1 cellular context compared by ENCODE assay signal in genomic region chr16:76535-77272, GRCh38.
TF ChIP-seq lines count a peak whose summit lies in the region.

No MANE protein-coding gene starts in this region.

TF ChIP-seq in HepG2, 621 proteins besides CTCF, POLR2A, EP300 and RAD21 (continued from another document and continues in another):
- TF ChIP-seq ZFP91 (CRISPR knock-in tag; IDR thresholded peaks at IDR 0.05; ENCODE audit: borderline replicate concordance) (no peak), THAP8 (CRISPR knock-in tag; IDR thresholded peaks at IDR 0.05; ENCODE audit: borderline replicate concordance) (no peak), ZNF3 (CRISPR knock-in tag; IDR thresholded peaks at IDR 0.05) (no peak), PAF1 (CRISPR knock-in tag; IDR thresholded peaks at IDR 0.05) (no peak), ISL2 (CRISPR knock-in tag; IDR thresholded peaks at IDR 0.05) (no peak), NBN (conservative IDR thresholded peaks at IDR 0.05) (no peak), ZSCAN9 (CRISPR knock-in tag; IDR thresholded peaks at IDR 0.05; ENCODE audit: borderline replicate concordance) (no peak), ZNF251 (CRISPR knock-in tag; IDR thresholded peaks at IDR 0.05) (no peak), RBAK (CRISPR knock-in tag; IDR thresholded peaks at IDR 0.05) (no peak), PHF5A (CRISPR knock-in tag; IDR thresholded peaks at IDR 0.05; ENCODE audit: low read depth, unreplicated experiment) (no peak), ZNF343 (CRISPR knock-in tag; IDR thresholded peaks at IDR 0.05) (no peak), SPEN (CRISPR knock-in tag; IDR thresholded peaks at IDR 0.05; ENCODE audit: low read depth) (peak; percentile 6; the same call in 1 of the 2 replicates), PAWR (CRISPR knock-in tag; IDR thresholded peaks at IDR 0.05; ENCODE audit: borderline replicate concordance) (no peak), ZNF710 (CRISPR knock-in tag; IDR thresholded peaks at IDR 0.05; ENCODE audit: borderline replicate concordance) (no peak), KLF16 (CRISPR knock-in tag; IDR thresholded peaks at IDR 0.05) (no peak), ZNF639 (CRISPR knock-in tag; conservative IDR thresholded peaks at IDR 0.05) (no peak), POGZ (CRISPR knock-in tag; IDR thresholded peaks at IDR 0.05) (no peak), ZBTB42 (CRISPR knock-in tag; IDR thresholded peaks at IDR 0.05) (no peak; the same call in 1 of the 2 replicates), PITX1 (CRISPR knock-in tag; IDR thresholded peaks at IDR 0.05) (no peak), HHEX (CRISPR knock-in tag; IDR thresholded peaks at IDR 0.05) (no peak), ZNF670 (CRISPR knock-in tag; IDR thresholded peaks at IDR 0.05; ENCODE audit: borderline replicate concordance) (no peak), ZNF432 (CRISPR knock-in tag; IDR thresholded peaks at IDR 0.05; ENCODE audit: borderline replicate concordance) (no peak), ZNF780A (CRISPR knock-in tag; IDR thresholded peaks at IDR 0.05) (no peak), ZBTB44 (CRISPR knock-in tag; IDR thresholded peaks at IDR 0.05) (no peak), MAFK (conservative IDR thresholded peaks at IDR 0.05 in 1 of 2, IDR thresholded peaks at IDR 0.05 in 1 of 2; ENCODE audit: low read length in 2 of 2) (no peak), YEATS4 (CRISPR knock-in tag; IDR thresholded peaks at IDR 0.05; ENCODE audit: borderline replicate concordance) (no peak), ZHX2 (IDR thresholded peaks at IDR 0.05; ENCODE audit: low read depth) (no peak), ZHX2 (CRISPR knock-in tag; IDR thresholded peaks at IDR 0.05; ENCODE audit: borderline replicate concordance) (no peak), DR1 (CRISPR knock-in tag; IDR thresholded peaks at IDR 0.05) (no peak), ARID3A (IDR thresholded peaks at IDR 0.05; ENCODE audit: low read depth, low read length) (no peak), ZFP37 (CRISPR knock-in tag; IDR thresholded peaks at IDR 0.05; ENCODE audit: borderline replicate concordance) (no peak), ZNF138 (CRISPR knock-in tag; IDR thresholded peaks at IDR 0.05; ENCODE audit: low read depth) (no peak), ZFP36 (IDR thresholded peaks at IDR 0.05; ENCODE audit: borderline replicate concordance, low read depth, low read length, partially characterized antibody) (no peak), ZNF652 (CRISPR knock-in tag; IDR thresholded peaks at IDR 0.05; ENCODE audit: borderline replicate concordance, low read depth) (no peak), HOXA9 (CRISPR knock-in tag; IDR thresholded peaks at IDR 0.05; ENCODE audit: borderline replicate concordance) (no peak), KLF12 (CRISPR knock-in tag; IDR thresholded peaks at IDR 0.05; ENCODE audit: borderline replicate concordance) (no peak), NR3C1 (CRISPR knock-in tag; IDR thresholded peaks at IDR 0.05) (no peak), ZBTB46 (CRISPR knock-in tag; IDR thresholded peaks at IDR 0.05; ENCODE audit: borderline replicate concordance) (no peak), ZNF530 (CRISPR knock-in tag; IDR thresholded peaks at IDR 0.05; ENCODE audit: low read depth) (no peak), NFE2L1 (CRISPR knock-in tag; IDR thresholded peaks at IDR 0.05; ENCODE audit: borderline replicate concordance) (no peak), ZSCAN30 (CRISPR knock-in tag; IDR thresholded peaks at IDR 0.05) (no peak), CAMTA2 (CRISPR knock-in tag; IDR thresholded peaks at IDR 0.05; ENCODE audit: borderline replicate concordance) (no peak), SIX4 (CRISPR knock-in tag; IDR thresholded peaks at IDR 0.05) (no peak), CENPT (CRISPR knock-in tag; IDR thresholded peaks at IDR 0.05; ENCODE audit: low read depth) (no peak), ATF3 (CRISPR knock-in tag; IDR thresholded peaks at IDR 0.05) (no peak), ZMYM3 (CRISPR knock-in tag; IDR thresholded peaks at IDR 0.05) (peak; percentile 5; the same call in 1 of the 2 replicates), ZNF224 (CRISPR knock-in tag; IDR thresholded peaks at IDR 0.05) (no peak), ESRRA (CRISPR knock-in tag; IDR thresholded peaks at IDR 0.05; ENCODE audit: low read depth) (no peak), ZNF280B (CRISPR knock-in tag; IDR thresholded peaks at IDR 0.05; ENCODE audit: borderline replicate concordance) (no peak), ZNF101 (CRISPR knock-in tag; IDR thresholded peaks at IDR 0.05; ENCODE audit: borderline replicate concordance, low read depth) (no peak)
